ENCODE assay signal across 11 cellular contexts in the genomic region with DNA sequence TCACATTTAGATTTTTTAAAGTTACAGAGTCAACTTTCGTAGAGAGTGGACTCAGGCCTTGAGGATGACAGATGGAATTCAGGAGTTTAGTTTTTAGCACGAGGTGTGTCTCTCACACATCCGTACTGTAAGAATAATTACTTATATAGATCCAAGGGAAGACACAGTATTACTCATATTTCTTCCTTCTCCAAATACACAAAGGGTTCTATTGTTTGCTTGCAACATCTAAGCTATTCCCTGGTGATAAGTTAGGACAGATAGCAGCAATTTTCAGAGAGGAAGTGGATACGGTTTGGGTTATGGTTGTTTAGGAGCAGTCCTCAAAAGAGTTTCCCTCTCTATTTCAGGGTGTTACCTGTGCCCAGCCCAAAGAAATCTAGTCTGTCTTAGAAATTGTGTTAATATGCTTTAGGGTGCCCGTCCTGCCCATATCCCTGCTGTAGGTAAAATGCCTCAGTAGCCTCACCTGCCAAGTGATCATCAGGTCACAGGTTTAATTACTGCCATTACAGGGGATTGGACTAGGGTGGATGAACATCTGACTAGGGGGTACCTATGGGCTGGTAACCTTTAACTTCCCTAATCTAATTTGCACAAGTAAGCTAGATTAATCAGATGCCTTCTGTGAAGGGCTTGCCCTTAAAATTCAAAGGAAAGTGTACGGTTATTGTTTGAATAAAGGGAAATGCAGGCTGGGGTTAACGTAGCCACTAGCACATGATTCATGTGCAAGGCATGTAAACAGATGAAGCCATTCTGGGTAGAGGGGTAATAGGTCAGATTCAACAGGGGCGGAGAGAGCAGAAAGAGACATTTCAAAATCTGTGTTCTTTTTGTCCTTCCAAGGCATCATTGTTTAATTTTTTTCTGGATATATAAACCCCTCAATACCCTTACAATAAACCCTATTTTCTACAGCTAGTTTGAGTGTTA. TPM values are rescaled to one million over a fixed set of nuclear protein-coding genes. Genes with fewer than 3 reads are reported as not detected.
DNase-seq lines count a peak whose midpoint lies in the region; ATAC-seq and TF ChIP-seq lines count a peak whose summit lies in the region.
"Had no signal": no experiment of that assay in that cellular context is flagged by ENCODE, and none has a peak within 500 bp of the region (broad histone marks: within the 10 kb centered on the region; RNA-seq: fewer than 3 reads in every experiment).

No MANE protein-coding gene starts in this region.

- no peaks in the 10 kb centered on the region for H3K36me3 ChIP-seq in mesodermal cell (ENCODE audit: control insufficient read depth, insufficient read depth, low read length)

- intact Hi-C loops in activated T-helper 1 cell treated with anti-CD3 and anti-CD28 coated beads, Interleukin-12 subunit alpha, Interleukin-12 subunit beta, Interleukin-2, Interleukin-4 antibody, amounts not matched to agents 30 ng/mL and 10 ng/mL and 1 ng/mL, durations not matched to agents 14 hours and 24 hours and 36 hours (cut with micrococcal nuclease) = no loop called here

- 70 to 72% methylated on average over 3 of the region's 8 CpGs for WGBS in mesodermal cell (ENCODE audit: insufficient coverage in 2 of 2), 2 experiments

- H3K9me3 ChIP-seq in mesodermal cell (ENCODE audit: control insufficient read depth, low read length) = no peaks in the 10 kb centered on the region

- H3K4me3 Mint-ChIP-seq in activated T-helper 1 cell treated with anti-CD3 and anti-CD28 coated beads, Interleukin-12 subunit alpha, Interleukin-12 subunit beta, Interleukin-2, Interleukin-4 antibody, amounts not matched to agents 30 ng/mL and 10 ng/mL and 1 ng/mL, durations not matched to agents 14 hours and 24 hours and 36 hours = no peak overlapping the region
- H3K4me3 Mint-ChIP-seq in activated T-helper 17 cell treated with anti-CD3 and anti-CD28 coated beads, Interleukin-2, amount 50 U/mL, for 72 hours = no peak overlapping the region

- peaks cover 52% of the 10 kb centered on the region for H3K27me3 Mint-ChIP-seq in activated T-helper 1 cell treated with anti-CD3 and anti-CD28 coated beads, Interleukin-12 subunit alpha, Interleukin-12 subunit beta, Interleukin-2, Interleukin-4 antibody, amounts not matched to agents 30 ng/mL and 10 ng/mL and 1 ng/mL, durations not matched to agents 14 hours and 24 hours and 36 hours (ENCODE audit: insufficient read depth)
- peaks cover 2% of the 10 kb centered on the region for H3K27me3 Mint-ChIP-seq in activated T-helper 17 cell treated with anti-CD3 and anti-CD28 coated beads, Interleukin-2, amount 50 U/mL, for 72 hours

- H3K4me1 Mint-ChIP-seq in activated T-helper 1 cell treated with anti-CD3 and anti-CD28 coated beads, Interleukin-12 subunit alpha, Interleukin-12 subunit beta, Interleukin-2, Interleukin-4 antibody, amounts not matched to agents 30 ng/mL and 10 ng/mL and 1 ng/mL, durations not matched to agents 14 hours and 24 hours and 36 hours (ENCODE audit: low read depth) = no peaks in the 10 kb centered on the region
- H3K4me1 Mint-ChIP-seq in activated T-helper 17 cell treated with anti-CD3 and anti-CD28 coated beads, Interleukin-2, amount 50 U/mL, for 72 hours = no peaks in the 10 kb centered on the region

- no peak for ATAC-seq in HG03571 (IDR thresholded peaks at IDR 0.05; ENCODE audit: unreplicated experiment)
- no peak for ATAC-seq in activated T-helper 17 cell treated with anti-CD3 and anti-CD28 coated beads, Interleukin-2, amount 50 U/mL, for 72 hours (replicated peaks)
- ATAC-seq in HG03439 (IDR thresholded peaks at IDR 0.05; ENCODE audit: unreplicated experiment) = no peak

- no peak for TF ChIP-seq POLR2A in NB4 (IDR thresholded peaks at IDR 0.05; ENCODE audit: extremely low read depth, insufficient read length)

- H3K36me3 Mint-ChIP-seq in activated T-helper 1 cell treated with anti-CD3 and anti-CD28 coated beads, Interleukin-12 subunit alpha, Interleukin-12 subunit beta, Interleukin-2, Interleukin-4 antibody, amounts not matched to agents 30 ng/mL and 10 ng/mL and 1 ng/mL, durations not matched to agents 14 hours and 24 hours and 36 hours (ENCODE audit: low read depth) = no peaks in the 10 kb centered on the region
- H3K36me3 Mint-ChIP-seq in activated T-helper 17 cell treated with anti-CD3 and anti-CD28 coated beads, Interleukin-2, amount 50 U/mL, for 72 hours (ENCODE audit: low read depth) = no peaks in the 10 kb centered on the region

- no peak overlapping the region for H3K27ac Mint-ChIP-seq in activated T-helper 1 cell treated with anti-CD3 and anti-CD28 coated beads, Interleukin-12 subunit alpha, Interleukin-12 subunit beta, Interleukin-2, Interleukin-4 antibody, amounts not matched to agents 30 ng/mL and 10 ng/mL and 1 ng/mL, durations not matched to agents 14 hours and 24 hours and 36 hours
- no peak overlapping the region for H3K27ac Mint-ChIP-seq in activated T-helper 17 cell treated with anti-CD3 and anti-CD28 coated beads, Interleukin-2, amount 50 U/mL, for 72 hours

- DNase-seq in COLO829 (ENCODE audit: low spot score) (peak; percentile 95), NB4 (ENCODE audit: low read depth) (peak; percentile 30), dedifferentiated amniotic fluid mesenchymal stem cell (ENCODE audit: extremely low spot score) (peak; percentile 51)
- DNase-seq in activated T-helper 1 cell treated with anti-CD3 and anti-CD28 coated beads, Interleukin-12 subunit alpha, Interleukin-12 subunit beta, Interleukin-2, Interleukin-4 antibody, amounts not matched to agents 30 ng/mL and 10 ng/mL and 1 ng/mL, durations not matched to agents 14 hours and 24 hours and 36 hours (ENCODE audit: low spot score) = no peak
- DNase-seq: cortex of kidney, midbrain, NCI-H524 had no signal

- peaks cover 19% of the 10 kb centered on the region for H3K4me1 ChIP-seq in mesodermal cell (ENCODE audit: control insufficient read depth, insufficient read depth, low read length, poor library complexity, severe bottlenecking)

- no peak overlapping the region for H3K4me3 ChIP-seq in NB4 (ENCODE audit: low read depth, low read length)
- no peak overlapping the region for H3K4me3 ChIP-seq in mesodermal cell (ENCODE audit: extremely low read depth, insufficient read depth, low read length, poor library complexity, severe bottlenecking)

- H3K9me3 Mint-ChIP-seq in activated T-helper 1 cell treated with anti-CD3 and anti-CD28 coated beads, Interleukin-12 subunit alpha, Interleukin-12 subunit beta, Interleukin-2, Interleukin-4 antibody, amounts not matched to agents 30 ng/mL and 10 ng/mL and 1 ng/mL, durations not matched to agents 14 hours and 24 hours and 36 hours = no peaks in the 10 kb centered on the region
- no peaks in the 10 kb centered on the region for H3K9me3 Mint-ChIP-seq in activated T-helper 17 cell treated with anti-CD3 and anti-CD28 coated beads, Interleukin-2, amount 50 U/mL, for 72 hours

- no peak for TF ChIP-seq CTCF in NB4 (IDR thresholded peaks at IDR 0.05; ENCODE audit: low read depth, low read length)

- H3K27ac ChIP-seq in mesodermal cell (ENCODE audit: low read depth, low read length, severe bottlenecking) = peak overlapping the region; percentile 86

RNA-seq across cellular contexts. Expression of a gene that starts 8.7 kb away (rescaled TPM):
- 26.9 TPM for polyA plus RNA-seq in mesodermal cell (2013, experiment 1 of 2)
- polyA plus RNA-seq in mesodermal cell (2013, experiment 2 of 2) = 28.0 TPM
- total RNA-seq in activated T-helper 1 cell treated with anti-CD3 and anti-CD28 coated beads, Interleukin-12 subunit alpha, Interleukin-12 subunit beta, Interleukin-2, Interleukin-4 antibody, amounts not matched to agents 30 ng/mL and 10 ng/mL and 1 ng/mL, durations not matched to agents 14 hours and 24 hours and 36 hours = 10.0 and 11.3 TPM in 2 replicates
- total RNA-seq in activated T-helper 17 cell treated with anti-CD3 and anti-CD28 coated beads, Interleukin-2, amount 50 U/mL, for 72 hours = 10 to 100 TPM; 14.6 to 20.5 TPM
